In genomic region chr3:59771760-59772159, GRCh38 we compare ENCODE assay signal across 13 cellular contexts.
DNase-seq lines count a peak whose midpoint lies in the region; ATAC-seq and TF ChIP-seq lines count a peak whose summit lies in the region.
"Had no signal": no experiment of that assay in that cellular context is flagged by ENCODE, and none has a peak within 500 bp of the region (broad histone marks: within the 10 kb centered on the region; RNA-seq: fewer than 3 reads in every experiment).

No MANE protein-coding gene starts in this region.

- H3K27me3 ChIP-seq in foreskin keratinocyte: no peaks in the 10 kb centered on the region
- H3K27me3 ChIP-seq: BLaER1 treated with 17β-estradiol and CSF1 and Interleukin-3, amounts not matched to agents 10 nM and 100 nM had no signal

- no peak for ATAC-seq in natural killer cell
- ATAC-seq in natural killer cell treated with Interleukin-12 subunit alpha and Interleukin-12 subunit beta and Interleukin-15 and Interleukin-18, amount 100 ng/mL, for 72 hours: no peak
- peak; percentile 92 for ATAC-seq in foreskin keratinocyte
- ATAC-seq in HG02610 (IDR thresholded peaks at IDR 0.05; ENCODE audit: unreplicated experiment): no peak
- ATAC-seq in GM19467 (IDR thresholded peaks at IDR 0.05; ENCODE audit: unreplicated experiment): no peak
- ATAC-seq in HG02870 (IDR thresholded peaks at IDR 0.05; ENCODE audit: unreplicated experiment): no peak

- peaks cover 13 to 30% of the 10 kb centered on the region in 2 donors for H3K27me3 Mint-ChIP-seq in natural killer cell (ENCODE audit: low read depth in 2 of 2)
- peaks cover 13 to 14% of the 10 kb centered on the region in 2 donors for H3K27me3 Mint-ChIP-seq in natural killer cell treated with Interleukin-12 subunit alpha and Interleukin-12 subunit beta and Interleukin-15 and Interleukin-18, amount 100 ng/mL, for 72 hours

- TF ChIP-seq CTCF in natural killer cell (IDR thresholded peaks at IDR 0.05) (no peak), VCaP (conservative IDR thresholded peaks at IDR 0.05) (no peak), foreskin keratinocyte (conservative IDR thresholded peaks at IDR 0.05) (no peak)

- intact Hi-C loops in natural killer cell (cut with micrococcal nuclease): no loop called here

- peak overlapping the region in 1 of 2 donors; percentile 17 for H3K27ac Mint-ChIP-seq in natural killer cell
- H3K27ac Mint-ChIP-seq in natural killer cell treated with Interleukin-12 subunit alpha and Interleukin-12 subunit beta and Interleukin-15 and Interleukin-18, amount 100 ng/mL, for 72 hours: no peak overlapping the region
- H3K27ac Mint-ChIP-seq: stimulated activated naive CD8-positive, alpha-beta T cell treated with anti-CD3 and anti-CD28 coated beads, Interleukin-15, Interleukin-2, amounts not matched to agents 100 ng/mL and 50 ng/mL, for 24 hours had no signal

- no peaks in the 10 kb centered on the region for H3K36me3 Mint-ChIP-seq in natural killer cell
- H3K36me3 Mint-ChIP-seq in natural killer cell treated with Interleukin-12 subunit alpha and Interleukin-12 subunit beta and Interleukin-15 and Interleukin-18, amount 100 ng/mL, for 72 hours: no peaks in the 10 kb centered on the region

- H3K27ac ChIP-seq in VCaP: peak overlapping the region; percentile 72; the same call in 1 of the 2 replicates
- no peak overlapping the region for H3K27ac ChIP-seq in foreskin keratinocyte
- H3K27ac ChIP-seq: BLaER1 treated with 17β-estradiol and CSF1 and Interleukin-3, amounts not matched to agents 10 nM and 100 nM; lower lobe of right lung had no signal

- H3K4me1 Mint-ChIP-seq in natural killer cell: peaks cover 42 to 46% of the 10 kb centered on the region in 2 donors
- H3K4me1 Mint-ChIP-seq in natural killer cell treated with Interleukin-12 subunit alpha and Interleukin-12 subunit beta and Interleukin-15 and Interleukin-18, amount 100 ng/mL, for 72 hours (ENCODE audit: low read depth in 2 of 2): peaks cover 22 to 33% of the 10 kb centered on the region in 2 donors

- no peak for DNase-seq in natural killer cell
- no peak for DNase-seq in natural killer cell treated with Interleukin-12 subunit alpha and Interleukin-12 subunit beta and Interleukin-15 and Interleukin-18, amount 100 ng/mL, for 72 hours (ENCODE audit: low spot score)
- DNase-seq in foreskin keratinocyte: peak; percentile 87 to 93
- no peak for DNase-seq in UCSD-AML1 (lab: John Stamatoyannopoulos, UW; ENCODE audit: unreplicated experiment)
- DNase-seq: lower lobe of right lung, NCI-H2029 treated with DMSO at 0.1 percent for 48 hours, SK-N-SH had no signal

- no peaks in the 10 kb centered on the region for H3K9me3 Mint-ChIP-seq in natural killer cell
- no peaks in the 10 kb centered on the region for H3K9me3 Mint-ChIP-seq in natural killer cell treated with Interleukin-12 subunit alpha and Interleukin-12 subunit beta and Interleukin-15 and Interleukin-18, amount 100 ng/mL, for 72 hours
- H3K9me3 Mint-ChIP-seq: stimulated activated naive CD8-positive, alpha-beta T cell treated with anti-CD3 and anti-CD28 coated beads, Interleukin-15, Interleukin-2, amounts not matched to agents 100 ng/mL and 50 ng/mL, for 24 hours had no signal

- H3K4me1 ChIP-seq in foreskin keratinocyte: peaks cover 12% of the 10 kb centered on the region
- H3K4me1 ChIP-seq: lower lobe of right lung had no signal

- peak overlapping the region; percentile 65 for H3K4me3 Mint-ChIP-seq in natural killer cell
- no peak overlapping the region for H3K4me3 Mint-ChIP-seq in natural killer cell treated with Interleukin-12 subunit alpha and Interleukin-12 subunit beta and Interleukin-15 and Interleukin-18, amount 100 ng/mL, for 72 hours

Comparison
In these comparisons a context has a peak if more than half of its experiments do, and no peak if none do; other contexts are left out.
1. DNase-seq: peak in foreskin keratinocyte (2 of 2); none in natural killer cell (single experiment), natural killer cell treated with Interleukin-12 subunit alpha and Interleukin-12 subunit beta and Interleukin-15 and Interleukin-18, amount 100 ng/mL, for 72 hours (single experiment) and UCSD-AML1 (single experiment).